In the genomic region with DNA sequence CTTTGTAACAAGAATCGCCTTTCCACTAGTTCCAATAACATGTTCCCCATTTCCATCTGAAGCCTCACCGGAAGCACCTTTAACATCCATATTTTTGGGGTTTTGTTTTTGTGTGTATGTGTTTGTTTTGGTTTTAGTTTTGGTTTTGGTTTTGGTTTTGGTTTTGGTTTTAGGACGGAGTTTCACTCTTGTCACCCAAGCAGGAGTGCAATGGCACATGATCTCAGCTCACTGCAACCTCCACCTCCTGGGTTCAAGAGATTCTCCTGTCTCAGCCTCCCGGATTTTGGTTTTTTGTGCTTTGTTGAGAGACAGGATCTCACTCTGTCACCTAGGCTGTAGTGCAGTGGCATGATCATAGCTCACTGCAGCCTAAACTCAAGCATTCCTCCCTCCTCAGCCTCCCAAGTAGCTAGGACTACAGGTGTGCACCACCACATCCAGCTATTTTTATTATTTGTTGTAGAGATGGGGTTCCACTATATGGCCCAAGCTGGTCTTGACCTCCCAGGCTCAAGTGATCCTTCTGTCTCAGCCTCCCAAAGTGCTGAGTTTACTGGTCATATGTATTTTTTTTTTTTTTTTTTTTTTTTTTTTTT, we compare ENCODE assay signal across 13 cellular contexts. TPM values are rescaled to one million over a fixed set of nuclear protein-coding genes. Genes with fewer than 3 reads are reported as not detected.
DNase-seq lines count a peak whose midpoint lies in the region; ATAC-seq and TF ChIP-seq lines count a peak whose summit lies in the region.
"Had no signal": no experiment of that assay in that cellular context is flagged by ENCODE, and none has a peak within 500 bp of the region (broad histone marks: within the 10 kb centered on the region; RNA-seq: fewer than 3 reads in every experiment).

No MANE protein-coding gene starts in this region.

- H3K4me2 ChIP-seq in skeletal muscle satellite cell (ENCODE audit: low read length), result peak overlapping the region; percentile 24

- no peaks in the 10 kb centered on the region for H3K27me3 Mint-ChIP-seq in activated CD4-positive, alpha-beta T cell treated with anti-CD3 and anti-CD28 coated beads for 36 hours
- H3K27me3 Mint-ChIP-seq in central memory CD8-positive, alpha-beta T cell, result no peaks in the 10 kb centered on the region

- peak; percentile 66 for ATAC-seq in activated CD4-positive, alpha-beta T cell treated with anti-CD3 and anti-CD28 coated beads for 36 hours
- peak; percentile 87 for ATAC-seq in central memory CD8-positive, alpha-beta T cell (replicated peaks; ENCODE audit: extremely low read depth, poor library complexity, severe bottlenecking)
- ATAC-seq in GM19463 (IDR thresholded peaks at IDR 0.05; ENCODE audit: unreplicated experiment), result no peak

- POLR2A ChIA-PET in activated CD4-positive, alpha-beta T cell treated with anti-CD3 and anti-CD28 coated beads for 36 hours (lab: Charles Lee), result no interaction called here

- H3K4me3 ChIP-seq in skeletal muscle satellite cell (ENCODE audit: low read length) (no peak overlapping the region), foreskin fibroblast (ENCODE audit: low read depth in 1 of 2, low read length in 2 of 2) (no peak overlapping the region)
- H3K4me3 ChIP-seq: transverse colon had no signal

- CTCF ChIA-PET in activated CD4-positive, alpha-beta T cell treated with anti-CD3 and anti-CD28 coated beads for 36 hours (lab: Charles Lee), result interaction anchor here (1.1 to 2.0 kb wide), 4 partner anchors 9 to 366 kb away, joined by 3 to 14 read pairs (median 4); no protein-coding TSS in a partner anchor

- H3K9me3 ChIP-seq in skeletal muscle satellite cell (replicated peaks; ENCODE audit: low read length), result no peaks in the 10 kb centered on the region
- H3K9me3 ChIP-seq: transverse colon had no signal

- TF ChIP-seq CTCF in foreskin fibroblast (IDR thresholded peaks at IDR 0.05; ENCODE audit: low read depth, low read length), result no peak

- peak; percentile 35 for DNase-seq in activated CD4-positive, alpha-beta T cell treated with anti-CD3 and anti-CD28 coated beads for 36 hours
- DNase-seq in activated CD4-positive, alpha-beta T cell treated with anti-CD3 and anti-CD28 coated beads for 48 hours, result no peak
- DNase-seq in NAMALWA (ENCODE audit: low spot score) (peak; percentile 26), epidermal melanocyte (ENCODE audit: insufficient read length, low spot score) (no peak), foreskin fibroblast (no peak)
- no peak for DNase-seq in central memory CD8-positive, alpha-beta T cell (ENCODE audit: low spot score in 2 of 2)
- DNase-seq: IMR-90, kidney glomerular epithelial cell, NCI-H226, SIG-M5, transverse colon had no signal

- H3K4me1 ChIP-seq in skeletal muscle satellite cell (ENCODE audit: control insufficient read depth, insufficient read depth, low read length), result peaks cover 17% of the 10 kb centered on the region

- H3K27me3 ChIP-seq in skeletal muscle satellite cell (ENCODE audit: control insufficient read depth, insufficient read depth, low read length), result no peaks in the 10 kb centered on the region
- H3K27me3 ChIP-seq: transverse colon had no signal

- H3K4me1 Mint-ChIP-seq in activated CD4-positive, alpha-beta T cell treated with anti-CD3 and anti-CD28 coated beads for 36 hours, result peaks cover 16% of the 10 kb centered on the region
- H3K4me1 Mint-ChIP-seq in central memory CD8-positive, alpha-beta T cell, result peaks cover 22% of the 10 kb centered on the region

- H3K36me3 Mint-ChIP-seq in activated CD4-positive, alpha-beta T cell treated with anti-CD3 and anti-CD28 coated beads for 36 hours (ENCODE audit: low read depth), result no peaks in the 10 kb centered on the region
- peaks cover 10% of the 10 kb centered on the region for H3K36me3 Mint-ChIP-seq in central memory CD8-positive, alpha-beta T cell (ENCODE audit: insufficient read depth)

- H3K36me3 ChIP-seq in skeletal muscle satellite cell (ENCODE audit: insufficient read depth, low read length), result no peaks in the 10 kb centered on the region
- H3K36me3 ChIP-seq: transverse colon had no signal

- peak overlapping the region; percentile 32 for H3K4me3 Mint-ChIP-seq in activated CD4-positive, alpha-beta T cell treated with anti-CD3 and anti-CD28 coated beads for 36 hours
- peak overlapping the region; percentile 73 for H3K4me3 Mint-ChIP-seq in central memory CD8-positive, alpha-beta T cell

- H3K9me3 Mint-ChIP-seq in activated CD4-positive, alpha-beta T cell treated with anti-CD3 and anti-CD28 coated beads for 36 hours (ENCODE audit: low read depth), result no peaks in the 10 kb centered on the region
- no peaks in the 10 kb centered on the region for H3K9me3 Mint-ChIP-seq in central memory CD8-positive, alpha-beta T cell

- H3K9ac ChIP-seq in skeletal muscle satellite cell (ENCODE audit: low read depth, low read length), result no peak overlapping the region

- intact Hi-C loops in activated CD4-positive, alpha-beta T cell treated with anti-CD3 and anti-CD28 coated beads for 36 hours (cut with DNase I, micrococcal nuclease), result loop anchor here in 1 of 2 experiments (5.0 kb wide), 1 partner anchor 344 kb away; no protein-coding TSS in a partner anchor

- H3K27ac Mint-ChIP-seq in activated CD4-positive, alpha-beta T cell treated with anti-CD3 and anti-CD28 coated beads for 36 hours, result peak overlapping the region; percentile 78
- peak overlapping the region; percentile 92 for H3K27ac Mint-ChIP-seq in central memory CD8-positive, alpha-beta T cell (ENCODE audit: low read depth)

RNA-seq across cellular contexts. Expression of gene TGOLN2, which starts 36.3 kb away (rescaled TPM):
- total RNA-seq in activated CD4-positive, alpha-beta T cell treated with anti-CD3 and anti-CD28 coated beads for 36 hours, result 10 to 100 TPM; 84.0 to 90.4 TPM
- total RNA-seq in skeletal muscle satellite cell (2012; rRNA removed), result 72.5 and 81.7 TPM in 2 replicates

Comparison
In these comparisons a context has a peak if more than half of its experiments do, and no peak if none do; other contexts are left out.
1. DNase-seq: peak in activated CD4-positive, alpha-beta T cell treated with anti-CD3 and anti-CD28 coated beads for 36 hours (single experiment) and NAMALWA (single experiment); none in activated CD4-positive, alpha-beta T cell treated with anti-CD3 and anti-CD28 coated beads for 48 hours (single experiment), central memory CD8-positive, alpha-beta T cell (0 of 2), epidermal melanocyte (single experiment) and foreskin fibroblast (0 of 2).